ENCODE assay signal across 2 cellular contexts in genomic region chr7:116298576-116298975, GRCh38.
A peak's percentile ranks its signal among the peaks of the same experiment; 100 is the strongest.
TF ChIP-seq lines count a peak whose summit lies in the region.

No MANE protein-coding gene starts in this region.

TF ChIP-seq in HEK293, 187 proteins besides CTCF, POLR2A, EP300 and RAD21:
- TF ChIP-seq ZNF146 (tag by site-specific recombination; IDR thresholded peaks at IDR 0.05) (peak; percentile 85), ZNF580 (tag by site-specific recombination; IDR thresholded peaks at IDR 0.05) (0 out of 2 replicates have a peak, but pooled peaks have one; percentile 36), ZNF48 (tag by site-specific recombination; IDR thresholded peaks at IDR 0.05) (no peak)

TF ChIP-seq in K562, 482 proteins besides CTCF, POLR2A, EP300 and RAD21:
- TF ChIP-seq FOXM1 (IDR thresholded peaks at IDR 0.05; ENCODE audit: low read depth), result no peak
- TF ChIP-seq FOXM1 (CRISPR knock-in tag; IDR thresholded peaks at IDR 0.05; ENCODE audit: low read depth), result no peak
- TF ChIP-seq HNRNPUL1 (IDR thresholded peaks at IDR 0.05; ENCODE audit: low read length), result no peak
- peak; percentile 43 for TF ChIP-seq RBM25 (IDR thresholded peaks at IDR 0.05; ENCODE audit: low read depth, low read length, severe bottlenecking)
- TF ChIP-seq NFRKB (IDR thresholded peaks at IDR 0.05; ENCODE audit: low read depth), result no peak
- peak; percentile 75 for TF ChIP-seq ZNF146 (CRISPR knock-in tag; IDR thresholded peaks at IDR 0.05; ENCODE audit: unreplicated experiment)
- no peak for TF ChIP-seq NR4A1 (CRISPR knock-in tag; IDR thresholded peaks at IDR 0.05)
- TF ChIP-seq NR4A1 (tag; IDR thresholded peaks at IDR 0.05), result no peak
